Comparison of ENCODE assay signal across 8 cellular contexts in genomic region chr17:38751803-38752118, GRCh38. TPM values are rescaled to one million over a fixed set of nuclear protein-coding genes. Genes with fewer than 3 reads are reported as not detected.
A peak's percentile ranks its signal among the peaks of the same experiment; 100 is the strongest.
DNase-seq lines count a peak whose midpoint lies in the region; ATAC-seq, FAIRE-seq and TF ChIP-seq lines count a peak whose summit lies in the region.

No MANE protein-coding gene starts in this region.

- H3K4me1 ChIP-seq in ES-I3 (ENCODE audit: insufficient read depth, low read length) (no peaks in the 10 kb centered on the region), kidney (ENCODE audit: control insufficient read depth in 1 of 2, insufficient read depth in 1 of 2, low read depth in 1 of 2, low read length in 2 of 2) (peaks cover 13 to 33% of the 10 kb centered on the region in 2 donors)

- peak overlapping the region; percentile 81 to 96 for H3K27ac ChIP-seq in kidney (ENCODE audit: low read depth in 2 of 2, low read length in 2 of 2)

- H3K9ac ChIP-seq in ES-I3 (ENCODE audit: low read depth, low read length) (peak overlapping the region; percentile 69), kidney (ENCODE audit: low read length in 2 of 2) (peak overlapping the region; percentile 76 to 86)

- no peak for FAIRE-seq in kidney (lab: Jason Lieb, UNC)

- no peak for TF ChIP-seq CTCF in kidney (IDR thresholded peaks at IDR 0.05; ENCODE audit: borderline replicate concordance, extremely low read depth, insufficient read depth)

- ATAC-seq in HG03045 (IDR thresholded peaks at IDR 0.05; ENCODE audit: unreplicated experiment) (peak; percentile 20), GM19328 (IDR thresholded peaks at IDR 0.05; ENCODE audit: unreplicated experiment) (no peak)

- intact Hi-C loops in kidney (cut with DNase I) = no loop called here

- DNase-seq in NCI-H345 (lab: John Stamatoyannopoulos, UW) = peak; percentile 90
- DNase-seq in activated CD4-positive, alpha-beta T cell treated with anti-CD3 and anti-CD28 coated beads for 1 hour = peak; percentile 77
- peak; percentile 90 for DNase-seq in cerebellar cortex (ENCODE audit: low spot score)
- peak; percentile 95 for DNase-seq in kidney
- peak; percentile 68 to 85 for DNase-seq in stimulated activated CD4-positive, alpha-beta T cell treated with anti-CD3 and anti-CD28 coated beads, Interleukin-15, amount 100 ng/mL, for 1 hour (ENCODE audit: low read depth in 1 of 2, low spot score in 1 of 2)

- H3K9me3 ChIP-seq in ES-I3 (ENCODE audit: control insufficient read depth, insufficient read depth, low read length) (no peaks in the 10 kb centered on the region), kidney (ENCODE audit: control insufficient read depth in 1 of 2, low read length in 2 of 2) (no peaks in the 10 kb centered on the region)

- peak overlapping the region; percentile 93 to 100 for H3K4me3 ChIP-seq in kidney (ENCODE audit: low read length in 2 of 2)

- H3K36me3 ChIP-seq in ES-I3 (ENCODE audit: insufficient read depth, low read length) = peaks cover 4% of the 10 kb centered on the region; the same call in 1 of the 2 replicates
- H3K36me3 ChIP-seq in kidney (ENCODE audit: control insufficient read depth in 1 of 2, insufficient read depth in 2 of 2, low read length in 2 of 2) = peaks cover 8 to 10% of the 10 kb centered on the region in 2 donors

RNA-seq across cellular contexts. Expression of gene PSMB3, which starts 0.8 kb away (rescaled TPM):
- 156 TPM for total RNA-seq in kidney
- 347 TPM for polyA plus RNA-seq in kidney (ENCODE audit: insufficient read depth, low read depth, low replicate concordance)

RNA-seq across cellular contexts. Expression of gene PCGF2, which starts 3.6 kb away (rescaled TPM):
- total RNA-seq in kidney = 62.2 TPM
- 111 TPM for polyA plus RNA-seq in kidney (ENCODE audit: insufficient read depth, low read depth, low replicate concordance)

RNA-seq across cellular contexts. Expression of gene CISD3, which starts 21.6 kb away (rescaled TPM):
- 37.7 TPM for total RNA-seq in kidney
- polyA plus RNA-seq in kidney (ENCODE audit: insufficient read depth, low read depth, low replicate concordance) = 152 TPM

RNA-seq across cellular contexts. Expression of gene MLLT6, which starts 46.7 kb away (rescaled TPM):
- total RNA-seq in kidney = 199 TPM
- 34.3 TPM for polyA plus RNA-seq in kidney (ENCODE audit: insufficient read depth, low read depth, low replicate concordance)

RNA-seq across cellular contexts. Expression of gene PIP4K2B, which starts 47.6 kb away (rescaled TPM):
- total RNA-seq in kidney = 41.2 TPM
- 15.3 TPM for polyA plus RNA-seq in kidney (ENCODE audit: insufficient read depth, low read depth, low replicate concordance)
